27 cellular contexts compared by ENCODE assay signal in the genomic region with DNA sequence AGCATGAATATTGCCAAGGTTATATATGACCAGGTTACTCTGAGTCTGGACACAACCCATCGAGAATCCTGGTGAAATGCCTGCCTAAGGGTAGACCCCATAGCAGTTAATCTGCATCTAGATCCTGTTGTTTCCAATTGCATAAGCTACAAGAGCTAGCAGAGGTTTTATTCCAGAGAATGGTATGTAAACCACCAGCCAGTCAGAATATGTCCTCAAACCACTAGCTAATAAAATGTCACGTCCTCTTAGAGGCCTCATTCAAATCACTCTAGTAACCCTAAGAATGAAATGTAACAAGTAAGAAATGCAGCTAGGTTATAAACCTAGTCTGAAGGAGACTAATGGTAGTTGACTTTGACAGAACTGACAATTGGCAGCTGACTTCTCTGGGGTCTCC.
"Had no signal": no experiment of that assay in that cellular context is flagged by ENCODE, and none has a peak within 500 bp of the region (broad histone marks: within the 10 kb centered on the region; RNA-seq: fewer than 3 reads in every experiment).

No MANE protein-coding gene starts in this region.

- H3K4me1 ChIP-seq: adrenal gland, SJSA1 had no signal

- H3K4me1 Mint-ChIP-seq: activated naive CD4-positive, alpha-beta T cell treated with anti-CD3 and anti-CD28 coated beads, Interleukin-2, amount 10 ng/mL, durations not matched to agents 7 days and 5 days; activated naive CD8-positive, alpha-beta T cell treated with anti-CD3 and anti-CD28 coated beads for 36 hours had no signal

- H3K27me3 Mint-ChIP-seq: activated CD8-positive, alpha-beta T cell treated with anti-CD3 and anti-CD28 coated beads for 36 hours had no signal

- H3K27ac ChIP-seq: adrenal gland, SJSA1 had no signal

- H3K4me3 Mint-ChIP-seq: activated CD8-positive, alpha-beta T cell treated with anti-CD3 and anti-CD28 coated beads for 36 hours; activated naive CD4-positive, alpha-beta T cell treated with anti-CD3 and anti-CD28 coated beads, Interleukin-2, amount 10 ng/mL, durations not matched to agents 7 days and 5 days; activated naive CD8-positive, alpha-beta T cell treated with anti-CD3 and anti-CD28 coated beads for 36 hours; activated T-cell treated with anti-CD3 and anti-CD28 coated beads, Interleukin-2, amount 50 U/mL, for 72 hours; T-helper 1 cell treated with Interleukin-12 subunit alpha and Interleukin-12 subunit beta and Interleukin-4 antibody, amounts not matched to agents 30 μg/mL and 1 μg/mL, for 36 hours had no signal

- H3K36me3 Mint-ChIP-seq: activated naive CD4-positive, alpha-beta T cell treated with anti-CD3 and anti-CD28 coated beads, Interleukin-2, amount 10 ng/mL, durations not matched to agents 7 days and 5 days had no signal

- H3K27ac Mint-ChIP-seq: activated CD8-positive, alpha-beta T cell treated with anti-CD3 and anti-CD28 coated beads for 36 hours; activated naive CD4-positive, alpha-beta T cell treated with anti-CD3 and anti-CD28 coated beads, Interleukin-2, amount 10 ng/mL, durations not matched to agents 7 days and 5 days; activated naive CD8-positive, alpha-beta T cell treated with anti-CD3 and anti-CD28 coated beads for 36 hours; activated T-cell treated with anti-CD3 and anti-CD28 coated beads, Interleukin-2, amount 50 U/mL, for 72 hours; activated T-helper 2 cell treated with anti-CD3 and anti-CD28 coated beads, Interferon-gamma antibody, Interleukin-2, Interleukin-4, amounts not matched to agents 10 μg/mL and 5 μg/mL and 100 μg/mL, durations not matched to agents 14 hours and 24 hours and 36 hours; T-helper 1 cell treated with Interleukin-12 subunit alpha and Interleukin-12 subunit beta and Interleukin-4 antibody, amounts not matched to agents 30 μg/mL and 1 μg/mL, for 36 hours had no signal

- DNase-seq: activated CD4-positive, alpha-beta T cell treated with anti-CD3 and anti-CD28 coated beads for 4 hours; activated CD8-positive, alpha-beta memory T cell treated with anti-CD3 and anti-CD28 coated beads, Interleukin-2, amount 50 U/mL, for 4 hours; activated CD8-positive, alpha-beta T cell treated with anti-CD3 and anti-CD28 coated beads for 36 hours; activated gamma-delta T cell treated with Interleukin-2 at 50 U/mL for 16 hours; activated naive CD4-positive, alpha-beta T cell treated with anti-CD3 and anti-CD28 coated beads, Interleukin-2, amount 10 ng/mL, durations not matched to agents 7 days and 5 days; activated naive CD8-positive, alpha-beta T cell treated with anti-CD3 and anti-CD28 coated beads for 36 hours; activated T-cell treated with anti-CD3 and anti-CD28 coated beads, Interleukin-2, amount 50 U/mL, for 72 hours; anterior cingulate cortex; MM.1S; NCI-H1105 treated with DMSO at 0.1 percent for 48 hours; NCI-H1436 treated with DMSO at 0.1 percent for 48 hours; NCI-H187; NCI-H2081; NCI-H510A treated with DMSO at 0.1 percent for 48 hours; NCI-H69; NK-92 treated with Interleukin-12 subunit alpha and Interleukin-12 subunit beta, amount 100 ng/mL, for 24 hours; OCI-M1; RPMI8226; SW 1271 had no signal

- H3K9me3 ChIP-seq: adrenal gland, SJSA1 had no signal

- H3K27me3 ChIP-seq: adrenal gland, SJSA1 had no signal

- H3K4me3 ChIP-seq: adrenal gland, SJSA1 had no signal

- ATAC-seq: activated CD4-positive, CD25-positive, alpha-beta regulatory T cell treated with anti-CD3 and anti-CD28 coated beads, Interleukin-2, amount 50 U/mL, for 24 hours; activated CD8-positive, alpha-beta T cell treated with anti-CD3 and anti-CD28 coated beads for 36 hours; activated T-cell treated with anti-CD3 and anti-CD28 coated beads, Interleukin-2, amount 50 U/mL, for 72 hours; Panc1; Right ventricle myocardium inferior; SK-N-SH treated with all-trans-retinoic acid at 6 μM for 48 hours had no signal

- H3K36me3 ChIP-seq: adrenal gland, SJSA1 had no signal
